Comparison of ENCODE assay signal across 23 cellular contexts in the genomic region with DNA sequence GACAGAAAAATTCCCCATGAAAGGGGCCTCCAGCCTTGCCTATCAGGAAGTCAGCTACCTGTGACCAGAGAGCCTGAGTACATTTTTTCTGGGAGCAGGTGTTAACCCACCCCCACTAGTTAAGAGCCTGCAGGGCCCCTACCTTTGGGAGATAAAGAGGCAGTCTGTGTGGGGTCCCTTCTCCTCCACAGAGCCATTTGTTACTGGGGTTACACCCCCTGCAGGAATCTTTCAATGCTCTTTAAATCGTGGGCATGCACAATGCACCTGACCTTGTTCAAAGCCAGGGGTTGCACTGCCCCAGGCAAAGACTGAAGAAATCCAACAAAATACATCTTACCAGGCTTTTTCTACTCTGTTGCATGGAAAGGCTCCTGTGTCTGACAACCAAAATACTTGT. TPM values are rescaled to one million over a fixed set of nuclear protein-coding genes. Genes with fewer than 3 reads are reported as not detected.
"Had no signal": no experiment of that assay in that cellular context is flagged by ENCODE, and none has a peak within 500 bp of the region (broad histone marks: within the 10 kb centered on the region; RNA-seq: fewer than 3 reads in every experiment).

No MANE protein-coding gene starts in this region.

- H3K27ac ChIP-seq: brain microvascular endothelial cell, coronary artery, left ventricle myocardium inferior, suprapubic skin had no signal

- H3K4me3 ChIP-seq: coronary artery, left ventricle myocardium inferior, suprapubic skin had no signal

- H3K9me3 Mint-ChIP-seq: activated naive CD8-positive, alpha-beta T cell treated with anti-CD3 and anti-CD28 coated beads, Interleukin-2, amount 10 ng/mL, durations not matched to agents 7 days and 5 days had no signal

- H3K27me3 ChIP-seq: brain microvascular endothelial cell, suprapubic skin had no signal

- H3K36me3 ChIP-seq: brain microvascular endothelial cell, left ventricle myocardium inferior, suprapubic skin had no signal

- H3K4me1 ChIP-seq: left ventricle myocardium inferior, suprapubic skin had no signal

- H3K27ac Mint-ChIP-seq: activated naive CD8-positive, alpha-beta T cell treated with anti-CD3 and anti-CD28 coated beads, Interleukin-2, amount 10 ng/mL, durations not matched to agents 7 days and 5 days; naive thymus-derived CD8-positive, alpha-beta T cell had no signal

- DNase-seq: activated CD4-positive, alpha-beta T cell treated with anti-CD3 and anti-CD28 coated beads for 1 hour; activated CD4-positive, alpha-beta T cell treated with anti-CD3 and anti-CD28 coated beads, Interleukin-2, amount 50 U/mL, for 4 hours; activated naive CD4-positive, alpha-beta T cell; activated naive CD8-positive, alpha-beta T cell treated with anti-CD3 and anti-CD28 coated beads, Interleukin-2, amount 10 ng/mL, durations not matched to agents 7 days and 5 days; activated T-cell treated with anti-CD3 and anti-CD28 coated beads for 4 hours; brain microvascular endothelial cell; effector CD4-positive, alpha-beta T cell; foreskin fibroblast; kidney; left ventricle myocardium inferior; naive thymus-derived CD8-positive, alpha-beta T cell; occipital lobe; right cardiac atrium; small intestine; stimulated activated CD4-positive, alpha-beta T cell treated with anti-CD3 and anti-CD28 coated beads, Interleukin-4, amount 100 ng/mL, for 4 hours; stimulated activated CD8-positive, alpha-beta memory T cell treated with anti-CD3 and anti-CD28 coated beads, Interleukin-4, amount 100 ng/mL, for 48 hours; stimulated activated naive CD8-positive, alpha-beta T cell treated with anti-CD3 and anti-CD28 coated beads, Interleukin-15, Interleukin-2, amounts not matched to agents 100 U/mL and 50 U/mL, for 24 hours; T-helper 1 cell; T1000; trophoblast cell had no signal

- H3K36me3 Mint-ChIP-seq: activated naive CD8-positive, alpha-beta T cell treated with anti-CD3 and anti-CD28 coated beads, Interleukin-2, amount 10 ng/mL, durations not matched to agents 7 days and 5 days; naive thymus-derived CD8-positive, alpha-beta T cell had no signal

- H3K4me3 Mint-ChIP-seq: activated naive CD8-positive, alpha-beta T cell treated with anti-CD3 and anti-CD28 coated beads, Interleukin-2, amount 10 ng/mL, durations not matched to agents 7 days and 5 days; central memory CD8-positive, alpha-beta T cell; naive thymus-derived CD8-positive, alpha-beta T cell had no signal

- H3K9me3 ChIP-seq: left ventricle myocardium inferior, suprapubic skin had no signal

- H3K4me1 Mint-ChIP-seq: activated naive CD8-positive, alpha-beta T cell treated with anti-CD3 and anti-CD28 coated beads, Interleukin-2, amount 10 ng/mL, durations not matched to agents 7 days and 5 days; central memory CD8-positive, alpha-beta T cell had no signal

RNA-seq across cellular contexts. Expression of a gene that starts 15.7 kb away (rescaled TPM):
- total RNA-seq: activated naive CD8-positive, alpha-beta T cell treated with anti-CD3 and anti-CD28 coated beads, Interleukin-2, amount 10 ng/mL, durations not matched to agents 7 days and 5 days; naive thymus-derived CD8-positive, alpha-beta T cell had no signal
